In the genomic region with DNA sequence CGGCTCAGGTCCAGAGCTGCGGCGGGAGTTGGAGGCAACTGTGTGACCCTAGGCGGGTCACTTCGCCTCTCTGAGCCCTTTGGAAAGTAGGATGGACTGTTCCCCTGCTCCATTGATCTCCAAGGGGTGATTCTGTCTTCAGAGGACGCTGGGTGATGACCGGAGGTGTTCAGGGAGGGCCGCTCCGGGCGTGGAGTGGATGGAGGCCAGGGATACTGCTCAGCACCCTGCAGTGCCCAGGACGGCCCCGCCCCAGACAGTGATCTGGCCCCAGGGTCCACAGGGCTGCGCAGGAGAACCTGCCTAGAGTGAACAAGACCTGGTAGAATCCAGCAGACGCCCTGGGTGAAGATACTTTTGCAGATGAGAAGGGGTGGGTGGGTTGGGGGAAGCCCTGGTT, we compare ENCODE assay signal across 20 cellular contexts. TPM values are rescaled to one million over a fixed set of nuclear protein-coding genes. Genes with fewer than 3 reads are reported as not detected.
DNase-seq lines count a peak whose midpoint lies in the region; ATAC-seq and TF ChIP-seq lines count a peak whose summit lies in the region.
"Had no signal": no experiment of that assay in that cellular context is flagged by ENCODE, and none has a peak within 500 bp of the region (broad histone marks: within the 10 kb centered on the region; RNA-seq: fewer than 3 reads in every experiment).

No MANE protein-coding gene starts in this region.

- no peak for DNase-seq in NT2/D1 (ENCODE audit: low read depth, low spot score)
- no peak for DNase-seq in T-helper 17 cell
- DNase-seq in spleen, result peak; percentile 66
- DNase-seq in GOT3 (lab: John Stamatoyannopoulos, UW), result no peak
- DNase-seq in COR-L47 (lab: John Stamatoyannopoulos, UW), result no peak
- no peak for DNase-seq in SJCRH30
- DNase-seq: CD4-positive, CD25-positive, alpha-beta regulatory T cell; CD8-positive, alpha-beta T cell; DMS 273 treated with DMSO at 0.1 percent for 48 hours; DMS79; EL; GDM1; GM23248; H9 had no signal

- no peak for TF ChIP-seq POLR2A in spleen (IDR thresholded peaks at IDR 0.05)

- no peaks in the 10 kb centered on the region for H3K9me3 ChIP-seq in BLaER1 treated with 17β-estradiol and CSF1 and Interleukin-3, amounts not matched to agents 10 nM and 100 nM (replicated peaks in 1 of 11)
- H3K9me3 ChIP-seq in NT2/D1 (ENCODE audit: insufficient read depth, low read length) (no peaks in the 10 kb centered on the region), T-helper 17 cell (ENCODE audit: control insufficient read depth, low read length, poor library complexity, severe bottlenecking) (no peaks in the 10 kb centered on the region), spleen (no peaks in the 10 kb centered on the region), SJCRH30 (replicated peaks) (no peaks in the 10 kb centered on the region)

- H3K36me3 Mint-ChIP-seq in T-helper 17 cell (ENCODE audit: low read depth), result no peaks in the 10 kb centered on the region

- H3K4me3 Mint-ChIP-seq in T-helper 17 cell, result no peak overlapping the region
- H3K4me3 Mint-ChIP-seq: CD4-positive, CD25-positive, alpha-beta regulatory T cell; CD8-positive, alpha-beta T cell; H9 had no signal

- intact Hi-C loops in spleen (cut with DNase I; ENCODE audit: low total_unique reads), result no loop called here

- WGBS in spleen, 5 donors, result 86 to 95% (median 93%) methylated on average over 10 to 14 of the region's 14 CpGs

- H3K27me3 Mint-ChIP-seq in T-helper 17 cell, result no peaks in the 10 kb centered on the region
- H3K27me3 Mint-ChIP-seq: CD4-positive, CD25-positive, alpha-beta regulatory T cell had no signal

- peak overlapping the region in 5 of 11 experiments; percentile 4 to 36 (median 11); a peak in 4 of 22 replicates for H3K9ac ChIP-seq in BLaER1 treated with 17β-estradiol and CSF1 and Interleukin-3, amounts not matched to agents 10 nM and 100 nM
- H3K9ac ChIP-seq in NT2/D1 (ENCODE audit: insufficient read length, low read depth), result peak overlapping the region; percentile 26
- H3K9ac ChIP-seq: GM23248 had no signal

- H4K20me1 ChIP-seq in BLaER1 treated with 17β-estradiol and CSF1 and Interleukin-3, amounts not matched to agents 10 nM and 100 nM, result peaks cover 6 to 100% (median 95%) of the 10 kb centered on the region in 11 experiments; a peak in 21 of 22 replicates

- H3K4me2 ChIP-seq in BLaER1 treated with 17β-estradiol and CSF1 and Interleukin-3, amounts not matched to agents 10 nM and 100 nM, result peak overlapping the region in 9 of 11 experiments; percentile 23 to 100 (median 39); a peak in 15 of 22 replicates

- H3K36me3 ChIP-seq in BLaER1 treated with 17β-estradiol and CSF1 and Interleukin-3, amounts not matched to agents 10 nM and 100 nM, result peaks cover 42 to 96% (median 86%) of the 10 kb centered on the region in 11 experiments
- H3K36me3 ChIP-seq in NT2/D1 (ENCODE audit: insufficient read depth, insufficient read length, low read length), result peaks cover 90% of the 10 kb centered on the region
- H3K36me3 ChIP-seq in spleen, result peaks cover 0 to 94% (median 31%) of the 10 kb centered on the region in 6 donors
- H3K36me3 ChIP-seq in SJCRH30, result peaks cover 3% of the 10 kb centered on the region; the same call in 1 of the 2 replicates

- H3K4me1 ChIP-seq in BLaER1 treated with 17β-estradiol and CSF1 and Interleukin-3, amounts not matched to agents 10 nM and 100 nM, result peaks cover 59 to 68% (median 66%) of the 10 kb centered on the region in 10 experiments
- H3K4me1 ChIP-seq in NT2/D1 (ENCODE audit: insufficient read depth, insufficient read length), result peaks cover 24% of the 10 kb centered on the region
- H3K4me1 ChIP-seq in spleen, result peaks cover 18 to 61% (median 29%) of the 10 kb centered on the region in 6 donors
- no peaks in the 10 kb centered on the region for H3K4me1 ChIP-seq in SJCRH30

- TF ChIP-seq CTCF in spleen (IDR thresholded peaks at IDR 0.05 in 8 of 11, conservative IDR thresholded peaks at IDR 0.05 in 3 of 11), result no peak

- H3K27ac Mint-ChIP-seq in T-helper 17 cell, result peak overlapping the region; percentile 43
- H3K27ac Mint-ChIP-seq: CD4-positive, CD25-positive, alpha-beta regulatory T cell; CD8-positive, alpha-beta T cell; H9 had no signal

- no peak for ATAC-seq in T-helper 17 cell
- ATAC-seq: CD8-positive, alpha-beta T cell; GM12878 had no signal

- no peak overlapping the region for H3K4me3 ChIP-seq in BLaER1 treated with 17β-estradiol and CSF1 and Interleukin-3, amounts not matched to agents 10 nM and 100 nM
- H3K4me3 ChIP-seq in NT2/D1 (ENCODE audit: insufficient read length, low read depth), result no peak overlapping the region
- H3K4me3 ChIP-seq in spleen, result no peak overlapping the region
- H3K4me3 ChIP-seq in SJCRH30, result no peak overlapping the region
- H3K4me3 ChIP-seq: GM12878, GM23248 had no signal

- H3K4me1 Mint-ChIP-seq in T-helper 17 cell, result peaks cover 16% of the 10 kb centered on the region

- peak overlapping the region in 4 of 11 experiments; percentile 23 to 94 (median 30); a peak in 7 of 22 replicates for H3K27ac ChIP-seq in BLaER1 treated with 17β-estradiol and CSF1 and Interleukin-3, amounts not matched to agents 10 nM and 100 nM
- H3K27ac ChIP-seq in spleen, result no peak overlapping the region
- no peak overlapping the region for H3K27ac ChIP-seq in SJCRH30
- H3K27ac ChIP-seq: GM23248 had no signal

- H3K27me3 ChIP-seq in BLaER1 treated with 17β-estradiol and CSF1 and Interleukin-3, amounts not matched to agents 10 nM and 100 nM, result no peaks in the 10 kb centered on the region
- H3K27me3 ChIP-seq in NT2/D1 (ENCODE audit: insufficient read depth, insufficient read length) (no peaks in the 10 kb centered on the region), spleen (replicated peaks in 1 of 7) (no peaks in the 10 kb centered on the region), SJCRH30 (no peaks in the 10 kb centered on the region)

RNA-seq across cellular contexts. Expression of a gene that starts 7.0 kb away (rescaled TPM):
- total RNA-seq in T-helper 17 cell (10 to 100 TPM; 47.8 to 50.6 TPM), spleen (10 to 100 TPM; 37.8 to 59.2 (median 47.1) TPM)
- 10 to 100 TPM; 41.4 to 89.5 (median 79.6) TPM for polyA plus RNA-seq in spleen
- 39.8 and 41.8 TPM in 2 replicates for total RNA-seq in SJCRH30 (2014; rRNA removed; shearing (Covaris generic))

RNA-seq across cellular contexts. Expression of a gene that starts 14.1 kb away (rescaled TPM):
- total RNA-seq in T-helper 17 cell (10 to 100 TPM; 83.1 to 97.0 TPM), spleen (100 to 1,000 TPM in 2 of 7 donors, 10 to 100 TPM in 5; 46.3 to 171 (median 64.4) TPM)
- 10 to 100 TPM; 44.7 to 68.9 (median 59.6) TPM for polyA plus RNA-seq in spleen
- not detected in 2 replicates for total RNA-seq in SJCRH30 (2014; rRNA removed; shearing (Covaris generic))
- total RNA-seq: A673, GM23248, H4, H9 had no signal
- polyA plus RNA-seq: BJ, GM23248 had no signal

RNA-seq across cellular contexts. Expression of a gene that starts 31.8 kb away (rescaled TPM):
- under 1 TPM; 0.42 to 0.57 TPM for total RNA-seq in T-helper 17 cell
- under 1 TPM in 2 of 7 donors, not detected in 5; 0.10 to 0.19 TPM for total RNA-seq in spleen
- under 1 TPM in 1 of 3 donors, not detected in 2; 0.05 TPM for polyA plus RNA-seq in spleen
- not detected in 2 replicates for total RNA-seq in SJCRH30 (2014; rRNA removed; shearing (Covaris generic))
- total RNA-seq: A172, GM12878 had no signal
- polyA plus RNA-seq: CD4-positive, CD25-positive, alpha-beta regulatory T cell; GM23248 had no signal

RNA-seq across cellular contexts. Expression of a gene that starts 56.9 kb away (rescaled TPM):
- total RNA-seq in T-helper 17 cell (10 to 100 TPM; 28.7 to 54.1 TPM), spleen (10 to 100 TPM in 6 of 7 donors, 1 to 10 TPM in 1; 9.8 to 24.9 (median 12.7) TPM)
- polyA plus RNA-seq in spleen, result 1 to 10 TPM; 3.8 to 7.6 (median 5.2) TPM
- 0.13 and 0.59 TPM in 2 replicates for total RNA-seq in SJCRH30 (2014; rRNA removed; shearing (Covaris generic))
- total RNA-seq: GM23248, H4, H9 had no signal
- polyA plus RNA-seq: GM23248 had no signal

Comparison
In these comparisons a context has a peak if more than half of its experiments do, and no peak if none do; other contexts are left out.
1. RNA of a gene that starts 14.1 kb away (total RNA-seq): 83.1 to 97.0 TPM in T-helper 17 cell and 46.3 to 171 TPM in spleen; not detected in SJCRH30; every median in the first group is over 10 times any median in the second.